In genomic region chr2:182867411-182868048, GRCh38 we compare ENCODE assay signal across 10 cellular contexts. TPM values are rescaled to one million over a fixed set of nuclear protein-coding genes. Genes with fewer than 3 reads are reported as not detected.
DNase-seq lines count a peak whose midpoint lies in the region; ATAC-seq and TF ChIP-seq lines count a peak whose summit lies in the region.
"Had no signal": no experiment of that assay in that cellular context is flagged by ENCODE, and none has a peak within 500 bp of the region (broad histone marks: within the 10 kb centered on the region; RNA-seq: fewer than 3 reads in every experiment).

No MANE protein-coding gene starts in this region.

- H3K27me3 ChIP-seq in right lobe of liver = no peaks in the 10 kb centered on the region
- H3K27me3 ChIP-seq in thyroid gland = no peaks in the 10 kb centered on the region

- TF ChIP-seq POLR2A in right lobe of liver (IDR thresholded peaks at IDR 0.05) (no peak), thyroid gland (IDR thresholded peaks at IDR 0.05) (no peak)

- POLR2A ChIA-PET in activated CD4-positive, alpha-beta memory T cell treated with anti-CD3 and anti-CD28 coated beads, Interleukin-2, amount 10 ng/mL, durations not matched to agents 7 days and 5 days (lab: Charles Lee) = interaction anchor here (0.9 kb wide), 1 partner anchor 113 kb away, joined by 3 read pairs; no protein-coding TSS in a partner anchor
- POLR2A ChIA-PET in activated CD4-positive, alpha-beta memory T cell treated with anti-CD3 and anti-CD28 coated beads for 36 hours (lab: Charles Lee) = interaction anchor here (1.2 kb wide), 1 partner anchor 15 kb away, joined by 3 read pairs; no protein-coding TSS in a partner anchor
- POLR2A ChIA-PET in MCF 10A (lab: Yijun Ruan, JAX) = interaction anchor here (0.6 kb wide), 1 partner anchor 11 kb away, joined by 3 read pairs; no protein-coding TSS in a partner anchor

- CTCF ChIA-PET in activated CD4-positive, alpha-beta memory T cell treated with anti-CD3 and anti-CD28 coated beads, Interleukin-2, amount 10 ng/mL, durations not matched to agents 7 days and 5 days (lab: Charles Lee) = interaction anchor here (2.4 kb wide), 1 partner anchor 112 kb away, joined by 9 read pairs; no protein-coding TSS in a partner anchor
- CTCF ChIA-PET in activated CD4-positive, alpha-beta memory T cell treated with anti-CD3 and anti-CD28 coated beads for 36 hours (lab: Charles Lee) = no interaction called here
- CTCF ChIA-PET in MCF 10A (lab: Yijun Ruan, JAX) = interaction anchor here (0.9 kb wide), 1 partner anchor 14 kb away, joined by 3 read pairs; no protein-coding TSS in a partner anchor

- H3K27ac ChIP-seq in right lobe of liver (no peak overlapping the region), thyroid gland (peak overlapping the region in 2 of 3 donors; percentile 13 to 30)

- H3K4me3 ChIP-seq in right lobe of liver (peak overlapping the region; percentile 29 to 43 (median 41)), thyroid gland (replicated peaks in 1 of 3) (peak overlapping the region in 1 of 3 donors; percentile 27)

- H3K4me1 ChIP-seq in right lobe of liver (peaks cover 0 to 11% (median 0%) of the 10 kb centered on the region in 4 donors), thyroid gland (peaks cover 16% of the 10 kb centered on the region in 2 donors)

- H3K9me3 Mint-ChIP-seq in activated CD4-positive, alpha-beta memory T cell treated with anti-CD3 and anti-CD28 coated beads, Interleukin-2, amount 10 ng/mL, durations not matched to agents 7 days and 5 days = no peaks in the 10 kb centered on the region
- no peaks in the 10 kb centered on the region for H3K9me3 Mint-ChIP-seq in activated CD4-positive, alpha-beta memory T cell treated with anti-CD3 and anti-CD28 coated beads for 36 hours
- H3K9me3 Mint-ChIP-seq in MCF 10A (ENCODE audit: unreplicated experiment) = no peaks in the 10 kb centered on the region
- H3K9me3 Mint-ChIP-seq: CD8-positive, alpha-beta memory T cell had no signal

- no peak for TF ChIP-seq CTCF in MCF 10A (IDR thresholded peaks at IDR 0.05; ENCODE audit: unreplicated experiment)
- TF ChIP-seq CTCF in right lobe of liver (IDR thresholded peaks at IDR 0.05) = no peak
- TF ChIP-seq CTCF in thyroid gland (IDR thresholded peaks at IDR 0.05) = no peak

- H3K36me3 ChIP-seq in right lobe of liver (no peaks in the 10 kb centered on the region), thyroid gland (no peaks in the 10 kb centered on the region)

- H3K4me3 Mint-ChIP-seq in activated CD4-positive, alpha-beta memory T cell treated with anti-CD3 and anti-CD28 coated beads, Interleukin-2, amount 10 ng/mL, durations not matched to agents 7 days and 5 days = peak overlapping the region; percentile 36
- no peak overlapping the region for H3K4me3 Mint-ChIP-seq in activated CD4-positive, alpha-beta memory T cell treated with anti-CD3 and anti-CD28 coated beads for 36 hours
- H3K4me3 Mint-ChIP-seq in MCF 10A (ENCODE audit: unreplicated experiment) = peak overlapping the region; percentile 61

- no peak overlapping the region for H3K27ac Mint-ChIP-seq in activated CD4-positive, alpha-beta memory T cell treated with anti-CD3 and anti-CD28 coated beads, Interleukin-2, amount 10 ng/mL, durations not matched to agents 7 days and 5 days
- no peak overlapping the region for H3K27ac Mint-ChIP-seq in activated CD4-positive, alpha-beta memory T cell treated with anti-CD3 and anti-CD28 coated beads for 36 hours
- H3K27ac Mint-ChIP-seq in MCF 10A (ENCODE audit: low read depth, unreplicated experiment) = no peak overlapping the region
- H3K27ac Mint-ChIP-seq: CD8-positive, alpha-beta memory T cell had no signal

- H3K4me1 Mint-ChIP-seq in activated CD4-positive, alpha-beta memory T cell treated with anti-CD3 and anti-CD28 coated beads, Interleukin-2, amount 10 ng/mL, durations not matched to agents 7 days and 5 days = peaks cover 25% of the 10 kb centered on the region
- H3K4me1 Mint-ChIP-seq in activated CD4-positive, alpha-beta memory T cell treated with anti-CD3 and anti-CD28 coated beads for 36 hours (ENCODE audit: low read depth) = peaks cover 23% of the 10 kb centered on the region
- H3K4me1 Mint-ChIP-seq in MCF 10A (ENCODE audit: insufficient read depth, unreplicated experiment) = no peaks in the 10 kb centered on the region

- H3K36me3 Mint-ChIP-seq in activated CD4-positive, alpha-beta memory T cell treated with anti-CD3 and anti-CD28 coated beads, Interleukin-2, amount 10 ng/mL, durations not matched to agents 7 days and 5 days (ENCODE audit: low read depth) = no peaks in the 10 kb centered on the region
- no peaks in the 10 kb centered on the region for H3K36me3 Mint-ChIP-seq in activated CD4-positive, alpha-beta memory T cell treated with anti-CD3 and anti-CD28 coated beads for 36 hours
- no peaks in the 10 kb centered on the region for H3K36me3 Mint-ChIP-seq in MCF 10A (ENCODE audit: insufficient read depth, unreplicated experiment)
- H3K36me3 Mint-ChIP-seq: CD8-positive, alpha-beta memory T cell had no signal

- intact Hi-C loops in activated CD4-positive, alpha-beta memory T cell treated with anti-CD3 and anti-CD28 coated beads for 36 hours (cut with micrococcal nuclease) = no loop called here
- intact Hi-C loops in MCF 10A (cut with micrococcal nuclease) = no loop called here
- intact Hi-C loops in right lobe of liver (cut with DNase I) = no loop called here
- intact Hi-C loops in thyroid gland (cut with DNase I) = no loop called here

- 47% methylated on average over 12 of the region's 12 CpGs for WGBS in right lobe of liver (ENCODE audit: insufficient coverage, low coverage, low lambda C conversion rate, missing lambda C conversion rate)
- WGBS in thyroid gland, 2 donors = 46 to 50% methylated on average over 12 of the region's 12 CpGs

- H3K9me3 ChIP-seq in right lobe of liver = no peaks in the 10 kb centered on the region
- no peaks in the 10 kb centered on the region for H3K9me3 ChIP-seq in thyroid gland

- ATAC-seq in right lobe of liver = no peak
- no peak for ATAC-seq in HG03045 (IDR thresholded peaks at IDR 0.05; ENCODE audit: unreplicated experiment)
- no peak for ATAC-seq in HG02981 (IDR thresholded peaks at IDR 0.05; ENCODE audit: unreplicated experiment)

- peaks cover 66% of the 10 kb centered on the region for H3K27me3 Mint-ChIP-seq in activated CD4-positive, alpha-beta memory T cell treated with anti-CD3 and anti-CD28 coated beads, Interleukin-2, amount 10 ng/mL, durations not matched to agents 7 days and 5 days
- H3K27me3 Mint-ChIP-seq in activated CD4-positive, alpha-beta memory T cell treated with anti-CD3 and anti-CD28 coated beads for 36 hours = peaks cover 61% of the 10 kb centered on the region
- H3K27me3 Mint-ChIP-seq in MCF 10A (ENCODE audit: insufficient read depth, unreplicated experiment) = peaks cover 18% of the 10 kb centered on the region

- no TSS peak for BruUV-seq in MCF 10A (replicated peaks; lab: Mats Ljungman, UMichigan)

- no peak for DNase-seq in activated CD4-positive, alpha-beta memory T cell treated with anti-CD3 and anti-CD28 coated beads, Interleukin-2, amount 10 ng/mL, durations not matched to agents 7 days and 5 days
- no peak for DNase-seq in activated CD4-positive, alpha-beta memory T cell treated with anti-CD3 and anti-CD28 coated beads for 36 hours
- DNase-seq in MCF 10A (ENCODE audit: unreplicated experiment) (no peak), right lobe of liver (no peak), thyroid gland (no peak), NCI-H1694 treated with DMSO at 0.1 percent for 48 hours (lab: John Stamatoyannopoulos, UW) (no peak)
- DNase-seq: CD8-positive, alpha-beta memory T cell; NCI-H226 had no signal

RNA-seq across cellular contexts. Expression of gene FRZB, which starts 1.1 kb away (rescaled TPM):
- not detected for total RNA-seq in activated CD4-positive, alpha-beta memory T cell treated with anti-CD3 and anti-CD28 coated beads, Interleukin-2, amount 10 ng/mL, durations not matched to agents 7 days and 5 days
- not detected for total RNA-seq in activated CD4-positive, alpha-beta memory T cell treated with anti-CD3 and anti-CD28 coated beads for 36 hours
- total RNA-seq in MCF 10A (2022) (0.09 and 0.20 TPM in 2 replicates), right lobe of liver (under 1 TPM; 0.14 to 0.93 (median 0.59) TPM), thyroid gland (1 to 10 TPM; 1.1 to 6.0 (median 3.1) TPM)
- total RNA-seq: CD8-positive, alpha-beta memory T cell had no signal

Comparison
In these comparisons a context has a peak if more than half of its experiments do, and no peak if none do; other contexts are left out.
1. H3K27ac ChIP-seq: peak in thyroid gland (2 of 3); none in right lobe of liver (0 of 3).